27 cellular contexts compared by ENCODE assay signal in genomic region chr19:18777156-18777724, GRCh38. TPM values are rescaled to one million over a fixed set of nuclear protein-coding genes. Genes with fewer than 3 reads are reported as not detected.
"Had no signal": no experiment of that assay in that cellular context is flagged by ENCODE, and none has a peak within 500 bp of the region (broad histone marks: within the 10 kb centered on the region; RNA-seq: fewer than 3 reads in every experiment).

No MANE protein-coding gene starts in this region.

- H2AFZ ChIP-seq: parathyroid adenoma had no signal

- DNase-seq: activated CD4-positive, alpha-beta memory T cell treated with anti-CD3 and anti-CD28 coated beads, Interleukin-2, amount 10 ng/mL, durations not matched to agents 7 days and 5 days; activated CD4-positive, alpha-beta T cell treated with anti-CD3 and anti-CD28 coated beads for 1 hour; activated CD4-positive, alpha-beta T cell treated with anti-CD3 and anti-CD28 coated beads, Interleukin-2, amount 10 ng/mL, durations not matched to agents 7 days and 5 days; activated CD8-positive, alpha-beta memory T cell treated with anti-CD3 and anti-CD28 coated beads, Interleukin-2, amount 50 U/mL, for 48 hours; activated gamma-delta T cell treated with Interleukin-2 at 50 U/mL for 16 hours; activated naive CD4-positive, alpha-beta T cell treated with anti-CD3 and anti-CD28 coated beads, Interleukin-2, amount 50 U/mL, for 16 hours; activated T-cell treated with anti-CD3 and anti-CD28 coated beads, Interleukin-2, amount 50 U/mL, for 24 hours; amniotic stem cell; colonic mucosa; effector memory CD4-positive, alpha-beta T cell; gastrocnemius medialis; lower lobe of right lung; natural killer cell; stimulated activated CD4-positive, alpha-beta T cell treated with anti-CD3 and anti-CD28 coated beads, Interleukin-2, amount 100 ng/mL, for 48 hours; stimulated activated naive CD4-positive, alpha-beta T cell treated with Interleukin-2 at 50 U/mL for 16 hours; SW 1271; T-helper 17 cell; T1000 had no signal

- H3K27me3 ChIP-seq: breast epithelium, colonic mucosa, gastrocnemius medialis, tibial nerve had no signal

- H3K4me3 ChIP-seq: breast epithelium, colonic mucosa, gastrocnemius medialis, lower lobe of right lung, psoas muscle had no signal

- H3K36me3 ChIP-seq: breast epithelium, colonic mucosa, gastrocnemius medialis, lower lobe of right lung, neutrophil had no signal

- H3K9me3 ChIP-seq: breast epithelium, colonic mucosa, gastrocnemius medialis, lower lobe of right lung, neutrophil, psoas muscle, tibial nerve had no signal

- ATAC-seq: lower lobe of right lung, psoas muscle, T-helper 17 cell, WTC11 had no signal

- H3K79me2 ChIP-seq: parathyroid adenoma had no signal

- H3K9ac ChIP-seq: parathyroid adenoma had no signal

- H3K4me1 ChIP-seq: breast epithelium, colonic mucosa, gastrocnemius medialis, lower lobe of right lung, parathyroid adenoma, psoas muscle had no signal

- H3K27ac ChIP-seq: breast epithelium, colonic mucosa, gastrocnemius medialis, lower lobe of right lung, neutrophil, parathyroid adenoma, psoas muscle, tibial nerve had no signal

RNA-seq across cellular contexts. Expression of gene COMP, which starts 13.9 kb away (rescaled TPM):
- total RNA-seq: activated CD4-positive, alpha-beta memory T cell treated with anti-CD3 and anti-CD28 coated beads, Interleukin-2, amount 10 ng/mL, durations not matched to agents 7 days and 5 days; activated CD4-positive, alpha-beta T cell treated with anti-CD3 and anti-CD28 coated beads, Interleukin-2, amount 10 ng/mL, durations not matched to agents 7 days and 5 days; activated T-helper 17 cell treated with anti-CD3 and anti-CD28 coated beads, Interleukin-2, amount 50 U/mL, for 72 hours; dermis microvascular lymphatic vessel endothelial cell; epithelial cell of proximal tubule; natural killer cell; T-helper 17 cell had no signal
